2 cellular contexts compared by ENCODE assay signal in the genomic region with DNA sequence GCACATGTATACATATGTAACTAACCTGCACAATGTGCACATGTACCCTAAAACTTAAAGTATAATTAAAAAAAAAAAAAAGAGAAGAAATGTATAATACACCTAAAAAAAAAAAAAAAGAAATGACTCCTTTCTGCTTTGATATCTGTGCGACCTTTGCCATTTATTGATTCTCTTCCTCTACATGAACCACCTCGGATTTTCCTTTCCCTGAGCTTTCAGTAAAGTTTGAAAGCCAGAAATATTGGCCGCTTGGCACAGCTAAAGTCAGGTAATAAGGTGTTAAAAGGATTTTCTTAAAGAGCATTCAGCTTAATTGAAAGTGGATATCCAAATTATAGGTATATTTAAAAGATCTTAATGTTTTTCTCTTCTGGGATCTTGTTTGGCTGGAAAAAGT.
TF ChIP-seq lines count a peak whose summit lies in the region.

No MANE protein-coding gene starts in this region.

TF ChIP-seq in liver, 16 proteins besides CTCF, POLR2A, EP300 and RAD21:
- TF ChIP-seq, protein P1, sequence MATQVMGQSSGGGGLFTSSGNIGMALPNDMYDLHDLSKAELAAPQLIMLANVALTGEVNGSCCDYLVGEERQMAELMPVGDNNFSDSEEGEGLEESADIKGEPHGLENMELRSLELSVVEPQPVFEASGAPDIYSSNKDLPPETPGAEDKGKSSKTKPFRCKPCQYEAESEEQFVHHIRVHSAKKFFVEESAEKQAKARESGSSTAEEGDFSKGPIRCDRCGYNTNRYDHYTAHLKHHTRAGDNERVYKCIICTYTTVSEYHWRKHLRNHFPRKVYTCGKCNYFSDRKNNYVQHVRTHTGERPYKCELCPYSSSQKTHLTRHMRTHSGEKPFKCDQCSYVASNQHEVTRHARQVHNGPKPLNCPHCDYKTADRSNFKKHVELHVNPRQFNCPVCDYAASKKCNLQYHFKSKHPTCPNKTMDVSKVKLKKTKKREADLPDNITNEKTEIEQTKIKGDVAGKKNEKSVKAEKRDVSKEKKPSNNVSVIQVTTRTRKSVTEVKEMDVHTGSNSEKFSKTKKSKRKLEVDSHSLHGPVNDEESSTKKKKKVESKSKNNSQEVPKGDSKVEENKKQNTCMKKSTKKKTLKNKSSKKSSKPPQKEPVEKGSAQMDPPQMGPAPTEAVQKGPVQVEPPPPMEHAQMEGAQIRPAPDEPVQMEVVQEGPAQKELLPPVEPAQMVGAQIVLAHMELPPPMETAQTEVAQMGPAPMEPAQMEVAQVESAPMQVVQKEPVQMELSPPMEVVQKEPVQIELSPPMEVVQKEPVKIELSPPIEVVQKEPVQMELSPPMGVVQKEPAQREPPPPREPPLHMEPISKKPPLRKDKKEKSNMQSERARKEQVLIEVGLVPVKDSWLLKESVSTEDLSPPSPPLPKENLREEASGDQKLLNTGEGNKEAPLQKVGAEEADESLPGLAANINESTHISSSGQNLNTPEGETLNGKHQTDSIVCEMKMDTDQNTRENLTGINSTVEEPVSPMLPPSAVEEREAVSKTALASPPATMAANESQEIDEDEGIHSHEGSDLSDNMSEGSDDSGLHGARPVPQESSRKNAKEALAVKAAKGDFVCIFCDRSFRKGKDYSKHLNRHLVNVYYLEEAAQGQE (IDR thresholded peaks at IDR 0.05): no peak
- TF ChIP-seq RXRA (IDR thresholded peaks at IDR 0.05) (peak in 1 of 2 donors; percentile 7), GABPA (IDR thresholded peaks at IDR 0.05 in 1 of 2, conservative IDR thresholded peaks at IDR 0.05 in 1 of 2) (no peak), MAX (IDR thresholded peaks at IDR 0.05) (no peak), HNF4G (IDR thresholded peaks at IDR 0.05) (peak; percentile 40), ZBTB33 (IDR thresholded peaks at IDR 0.05) (no peak), JUND (IDR thresholded peaks at IDR 0.05) (no peak), FOXA1 (IDR thresholded peaks at IDR 0.05) (no peak), TAF1 (conservative IDR thresholded peaks at IDR 0.05) (no peak), HNF4A (conservative IDR thresholded peaks at IDR 0.05) (peak; percentile 52 to 76), NR2F2 (IDR thresholded peaks at IDR 0.05) (no peak), SP1 (IDR thresholded peaks at IDR 0.05) (peak; percentile 53), FOXA2 (IDR thresholded peaks at IDR 0.05) (no peak), EGR1 (IDR thresholded peaks at IDR 0.05; ENCODE audit: low read depth in 2 of 2) (no peak), YY1 (IDR thresholded peaks at IDR 0.05) (no peak), ATF3 (IDR thresholded peaks at IDR 0.05) (no peak)

TF ChIP-seq in HepG2, 621 proteins besides CTCF, POLR2A, EP300 and RAD21:
- TF ChIP-seq, protein P2, sequence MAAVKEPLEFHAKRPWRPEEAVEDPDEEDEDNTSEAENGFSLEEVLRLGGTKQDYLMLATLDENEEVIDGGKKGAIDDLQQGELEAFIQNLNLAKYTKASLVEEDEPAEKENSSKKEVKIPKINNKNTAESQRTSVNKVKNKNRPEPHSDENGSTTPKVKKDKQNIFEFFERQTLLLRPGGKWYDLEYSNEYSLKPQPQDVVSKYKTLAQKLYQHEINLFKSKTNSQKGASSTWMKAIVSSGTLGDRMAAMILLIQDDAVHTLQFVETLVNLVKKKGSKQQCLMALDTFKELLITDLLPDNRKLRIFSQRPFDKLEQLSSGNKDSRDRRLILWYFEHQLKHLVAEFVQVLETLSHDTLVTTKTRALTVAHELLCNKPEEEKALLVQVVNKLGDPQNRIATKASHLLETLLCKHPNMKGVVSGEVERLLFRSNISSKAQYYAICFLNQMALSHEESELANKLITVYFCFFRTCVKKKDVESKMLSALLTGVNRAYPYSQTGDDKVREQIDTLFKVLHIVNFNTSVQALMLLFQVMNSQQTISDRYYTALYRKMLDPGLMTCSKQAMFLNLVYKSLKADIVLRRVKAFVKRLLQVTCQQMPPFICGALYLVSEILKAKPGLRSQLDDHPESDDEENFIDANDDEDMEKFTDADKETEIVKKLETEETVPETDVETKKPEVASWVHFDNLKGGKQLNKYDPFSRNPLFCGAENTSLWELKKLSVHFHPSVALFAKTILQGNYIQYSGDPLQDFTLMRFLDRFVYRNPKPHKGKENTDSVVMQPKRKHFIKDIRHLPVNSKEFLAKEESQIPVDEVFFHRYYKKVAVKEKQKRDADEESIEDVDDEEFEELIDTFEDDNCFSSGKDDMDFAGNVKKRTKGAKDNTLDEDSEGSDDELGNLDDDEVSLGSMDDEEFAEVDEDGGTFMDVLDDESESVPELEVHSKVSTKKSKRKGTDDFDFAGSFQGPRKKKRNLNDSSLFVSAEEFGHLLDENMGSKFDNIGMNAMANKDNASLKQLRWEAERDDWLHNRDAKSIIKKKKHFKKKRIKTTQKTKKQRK (IDR thresholded peaks at IDR 0.05; ENCODE audit: low read length): no peak
- TF ChIP-seq MYNN (CRISPR knock-in tag; IDR thresholded peaks at IDR 0.05; ENCODE audit: low read depth) (no peak), MIXL1 (CRISPR knock-in tag; IDR thresholded peaks at IDR 0.05) (no peak), EED (CRISPR knock-in tag; IDR thresholded peaks at IDR 0.05) (no peak), CC2D1A (CRISPR knock-in tag; IDR thresholded peaks at IDR 0.05) (no peak), NR2F6 (IDR thresholded peaks at IDR 0.05) (no peak), NR2F6 (CRISPR knock-in tag; IDR thresholded peaks at IDR 0.05) (no peak), PHF20 (CRISPR knock-in tag; IDR thresholded peaks at IDR 0.05) (no peak), ZNF607 (CRISPR knock-in tag; IDR thresholded peaks at IDR 0.05; ENCODE audit: borderline replicate concordance) (no peak), STAT5B (CRISPR knock-in tag; IDR thresholded peaks at IDR 0.05) (no peak), GATAD1 (CRISPR knock-in tag; IDR thresholded peaks at IDR 0.05) (no peak), ZEB1 (IDR thresholded peaks at IDR 0.05; ENCODE audit: insufficient replicate concordance, low read depth) (no peak), ELF1 (CRISPR knock-in tag; IDR thresholded peaks at IDR 0.05) (no peak), FOSL1 (CRISPR knock-in tag; IDR thresholded peaks at IDR 0.05; ENCODE audit: borderline replicate concordance) (no peak), MTF1 (CRISPR knock-in tag; IDR thresholded peaks at IDR 0.05) (no peak), ZNF138 (CRISPR knock-in tag; IDR thresholded peaks at IDR 0.05; ENCODE audit: low read depth) (no peak), SMAD3 (CRISPR knock-in tag; IDR thresholded peaks at IDR 0.05) (no peak)
- TF ChIP-seq, protein P3, sequence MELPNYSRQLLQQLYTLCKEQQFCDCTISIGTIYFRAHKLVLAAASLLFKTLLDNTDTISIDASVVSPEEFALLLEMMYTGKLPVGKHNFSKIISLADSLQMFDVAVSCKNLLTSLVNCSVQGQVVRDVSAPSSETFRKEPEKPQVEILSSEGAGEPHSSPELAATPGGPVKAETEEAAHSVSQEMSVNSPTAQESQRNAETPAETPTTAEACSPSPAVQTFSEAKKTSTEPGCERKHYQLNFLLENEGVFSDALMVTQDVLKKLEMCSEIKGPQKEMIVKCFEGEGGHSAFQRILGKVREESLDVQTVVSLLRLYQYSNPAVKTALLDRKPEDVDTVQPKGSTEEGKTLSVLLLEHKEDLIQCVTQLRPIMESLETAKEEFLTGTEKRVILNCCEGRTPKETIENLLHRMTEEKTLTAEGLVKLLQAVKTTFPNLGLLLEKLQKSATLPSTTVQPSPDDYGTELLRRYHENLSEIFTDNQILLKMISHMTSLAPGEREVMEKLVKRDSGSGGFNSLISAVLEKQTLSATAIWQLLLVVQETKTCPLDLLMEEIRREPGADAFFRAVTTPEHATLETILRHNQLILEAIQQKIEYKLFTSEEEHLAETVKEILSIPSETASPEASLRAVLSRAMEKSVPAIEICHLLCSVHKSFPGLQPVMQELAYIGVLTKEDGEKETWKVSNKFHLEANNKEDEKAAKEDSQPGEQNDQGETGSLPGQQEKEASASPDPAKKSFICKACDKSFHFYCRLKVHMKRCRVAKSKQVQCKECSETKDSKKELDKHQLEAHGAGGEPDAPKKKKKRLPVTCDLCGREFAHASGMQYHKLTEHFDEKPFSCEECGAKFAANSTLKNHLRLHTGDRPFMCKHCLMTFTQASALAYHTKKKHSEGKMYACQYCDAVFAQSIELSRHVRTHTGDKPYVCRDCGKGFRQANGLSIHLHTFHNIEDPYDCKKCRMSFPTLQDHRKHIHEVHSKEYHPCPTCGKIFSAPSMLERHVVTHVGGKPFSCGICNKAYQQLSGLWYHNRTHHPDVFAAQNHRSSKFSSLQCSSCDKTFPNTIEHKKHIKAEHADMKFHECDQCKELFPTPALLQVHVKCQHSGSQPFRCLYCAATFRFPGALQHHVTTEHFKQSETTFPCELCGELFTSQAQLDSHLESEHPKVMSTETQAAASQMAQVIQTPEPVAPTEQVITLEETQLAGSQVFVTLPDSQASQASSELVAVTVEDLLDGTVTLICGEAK (IDR thresholded peaks at IDR 0.05): no peak
- TF ChIP-seq, protein P3 (CRISPR knock-in tag; IDR thresholded peaks at IDR 0.05): no peak
- TF ChIP-seq, protein P4, sequence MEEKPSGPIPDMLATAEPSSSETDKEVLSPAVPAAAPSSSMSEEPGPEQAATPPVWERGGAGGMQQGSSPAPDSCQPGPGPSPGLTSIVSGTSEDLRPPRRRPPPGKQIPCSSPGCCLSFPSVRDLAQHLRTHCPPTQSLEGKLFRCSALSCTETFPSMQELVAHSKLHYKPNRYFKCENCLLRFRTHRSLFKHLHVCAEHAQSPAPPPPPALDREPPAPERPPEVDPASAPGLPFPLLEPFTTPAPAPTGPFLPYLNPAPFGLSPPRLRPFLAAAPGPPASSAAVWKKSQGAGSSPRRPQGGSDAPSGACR (CRISPR knock-in tag; IDR thresholded peaks at IDR 0.05): no peak
